8 cellular contexts compared by ENCODE assay signal in the genomic region with DNA sequence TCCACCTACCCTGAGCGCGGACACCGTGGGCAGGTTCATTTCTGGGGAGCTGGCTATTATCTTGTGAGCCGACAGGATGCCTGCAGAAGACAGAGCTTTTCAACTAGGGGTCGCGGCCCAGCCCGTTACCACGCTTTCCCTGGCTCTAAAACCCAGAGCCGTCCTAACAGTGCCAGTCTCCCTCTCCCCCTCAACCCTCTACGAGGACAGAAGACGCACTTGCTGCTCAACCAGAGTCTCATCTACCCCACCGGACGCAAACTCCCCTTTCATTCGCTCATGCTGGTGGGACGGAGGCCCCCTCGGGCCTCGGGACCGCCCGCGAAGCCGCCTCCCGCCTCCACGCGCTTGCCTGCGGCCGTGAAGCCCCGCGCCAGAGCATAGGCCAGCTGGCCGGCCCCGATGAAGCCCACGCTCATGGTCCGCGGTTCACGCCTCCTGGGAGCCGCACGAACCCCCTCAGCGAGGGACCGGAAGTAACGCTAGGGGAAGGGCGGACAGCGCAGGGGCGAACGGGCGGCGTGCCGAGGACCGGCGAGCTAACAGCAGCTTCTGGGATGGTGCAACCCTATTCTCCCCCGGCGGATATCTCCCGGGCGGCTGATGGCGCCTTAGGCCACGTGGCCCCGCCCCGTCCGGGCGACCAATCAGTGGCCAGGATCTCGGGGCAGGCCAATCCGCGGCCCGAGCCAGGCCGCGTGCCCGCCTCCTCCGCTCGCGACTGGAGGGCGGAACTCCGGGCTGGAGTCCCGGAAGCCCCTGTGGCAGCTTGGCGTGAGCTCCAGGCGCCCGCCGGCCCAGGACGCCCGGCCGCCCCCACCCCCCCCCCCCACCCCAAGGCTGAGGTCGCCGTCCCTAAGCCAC. TPM values are rescaled to one million over a fixed set of nuclear protein-coding genes. Genes with fewer than 3 reads are reported as not detected.
DNase-seq lines count a peak whose midpoint lies in the region; ATAC-seq, FAIRE-seq and TF ChIP-seq lines count a peak whose summit lies in the region.

A gene (minus strand): TSS at position 559 of the 864 bp plus-strand sequence. CDS start 140 bp downstream, at position 419.

- peaks cover 16% of the 10 kb centered on the region for H3K79me2 ChIP-seq in HepG2 (ENCODE audit: insufficient read depth, low read length)

- H3K9me3 Mint-ChIP-seq in activated CD4-positive, alpha-beta T cell treated with anti-CD3 and anti-CD28 coated beads, Interleukin-2, amount 10 ng/mL, durations not matched to agents 7 days and 5 days: no peaks in the 10 kb centered on the region

- no peak for TF ChIP-seq RAD21 in HepG2 (CRISPR knock-in tag; IDR thresholded peaks at IDR 0.05)

- peaks cover 34% of the 10 kb centered on the region for H3K36me3 Mint-ChIP-seq in activated CD4-positive, alpha-beta T cell treated with anti-CD3 and anti-CD28 coated beads, Interleukin-2, amount 10 ng/mL, durations not matched to agents 7 days and 5 days (ENCODE audit: low read depth)

- H3K4me1 ChIP-seq in BLaER1 (peaks cover 51% of the 10 kb centered on the region), HepG2 (ENCODE audit: insufficient read depth, low read length) (peaks cover 22% of the 10 kb centered on the region)

- TSS peak; percentile 82 for BruUV-seq in HepG2 (replicated peaks; lab: Mats Ljungman, UMichigan)

- H3K27me3 Mint-ChIP-seq in activated CD4-positive, alpha-beta T cell treated with anti-CD3 and anti-CD28 coated beads, Interleukin-2, amount 10 ng/mL, durations not matched to agents 7 days and 5 days: no peaks in the 10 kb centered on the region

- H3K36me3 ChIP-seq in BLaER1: peaks cover 36% of the 10 kb centered on the region
- peaks cover 7 to 33% of the 10 kb centered on the region in 2 experiments; a peak in 4 of 5 replicates for H3K36me3 ChIP-seq in HepG2 (replicated peaks in 1 of 2; ENCODE audit: control insufficient read depth in 1 of 2, insufficient read depth in 2 of 2, low read length in 2 of 2)

- TF ChIP-seq POLR2A in HepG2 (IDR thresholded peaks at IDR 0.05; ENCODE audit: insufficient read depth in 1 of 2, low read depth in 2 of 2, low read length in 2 of 2): peak; percentile 52 to 96

- TF ChIP-seq EP300 in HepG2 (IDR thresholded peaks at IDR 0.05; ENCODE audit: low read depth in 2 of 2, low read length in 2 of 2): no peak
- TF ChIP-seq EP300 in HepG2 (CRISPR knock-in tag; IDR thresholded peaks at IDR 0.05; ENCODE audit: borderline replicate concordance): no peak

- DNase-seq in NCI-H69 (lab: John Stamatoyannopoulos, UW) (peak; percentile 99), dedifferentiated amniotic fluid mesenchymal stem cell (ENCODE audit: extremely low spot score) (peak; percentile 91), HepG2 (ENCODE audit: low spot score) (peak; percentile 91)
- DNase-seq in activated CD4-positive, alpha-beta T cell treated with anti-CD3 and anti-CD28 coated beads, Interleukin-2, amount 10 ng/mL, durations not matched to agents 7 days and 5 days: peak; percentile 95
- peak; percentile 94 for DNase-seq in stimulated activated CD4-positive, alpha-beta T cell treated with anti-CD3 and anti-CD28 coated beads, Interleukin-4, amount 100 ng/mL, for 1 hour

- H3K27me3 ChIP-seq in BLaER1 (no peaks in the 10 kb centered on the region), HepG2 (ENCODE audit: control insufficient read depth in 1 of 2, insufficient read depth in 2 of 2, low read length in 2 of 2) (no peaks in the 10 kb centered on the region; a peak in 2 of 5 replicates)

- peaks cover 65% of the 10 kb centered on the region for H3K4me1 Mint-ChIP-seq in activated CD4-positive, alpha-beta T cell treated with anti-CD3 and anti-CD28 coated beads, Interleukin-2, amount 10 ng/mL, durations not matched to agents 7 days and 5 days

- POLR2A ChIA-PET in activated CD4-positive, alpha-beta T cell treated with anti-CD3 and anti-CD28 coated beads, Interleukin-2, amount 10 ng/mL, durations not matched to agents 7 days and 5 days (lab: Charles Lee): interaction anchor here (0.5 to 1.3 kb wide), 6 partner anchors 20 to 1498 kb away, joined by 3 to 7 read pairs (median 4); a partner anchor contains a TSS
- POLR2A ChIA-PET in HepG2 (lab: Yijun Ruan, JAX): interaction anchor here (0.6 to 2.1 kb wide), 27 partner anchors 9 to 1747 kb away, joined by 3 to 29 read pairs (median 6); a partner anchor contains a TSS

- H2AFZ ChIP-seq in HepG2 (ENCODE audit: low read length): no peak within 1 kb of the TSS

- peak within 1 kb of the TSS; percentile 98 for H3K27ac ChIP-seq in BLaER1
- H3K27ac ChIP-seq in HepG2 (ENCODE audit: extremely low read length, insufficient read depth, low read length): peak within 1 kb of the TSS; percentile 89

- CTCF ChIA-PET in activated CD4-positive, alpha-beta T cell treated with anti-CD3 and anti-CD28 coated beads, Interleukin-2, amount 10 ng/mL, durations not matched to agents 7 days and 5 days (lab: Charles Lee): interaction anchor here (0.6 to 2.4 kb wide), 12 partner anchors 12 to 505 kb away, joined by 3 to 10 read pairs (median 4); a partner anchor contains a TSS
- CTCF ChIA-PET in HepG2 (lab: Yijun Ruan, JAX; ENCODE audit: low intra/inter-chr PET ratio, low total read pairs): interaction anchor here (1.0 kb wide), 1 partner anchor 52 kb away, joined by 3 read pairs; no protein-coding TSS in a partner anchor

- in situ Hi-C loops in HepG2 (cut with HindIII; ENCODE audit: extremely low pct_ligation_motif_present, low pct_unique_long_range_greater_than_20kb): no loop called here

- 0% methylated on average over 11 of the region's 80 CpGs for WGBS in HepG2 (ENCODE audit: low lambda C conversion rate)

- TF ChIP-seq CTCF in HepG2 (CRISPR knock-in tag; IDR thresholded peaks at IDR 0.05): peak; percentile 33; the same call in 1 of the 2 replicates

- peak within 1 kb of the TSS; percentile 94 for H3K4me2 ChIP-seq in BLaER1
- H3K4me2 ChIP-seq in HepG2 (ENCODE audit: low read depth, low read length): peak within 1 kb of the TSS; percentile 88

- peak within 1 kb of the TSS; percentile 92 for H3K4me3 ChIP-seq in BLaER1
- peak within 1 kb of the TSS; percentile 81 to 94 (median 82) for H3K4me3 ChIP-seq in HepG2 (replicated peaks in 1 of 3; ENCODE audit: insufficient read depth in 1 of 3, low read depth in 2 of 3, low read length in 3 of 3)

- ATAC-seq in GM19328 (IDR thresholded peaks at IDR 0.05; ENCODE audit: unreplicated experiment) (peak; percentile 99), HG03520 (IDR thresholded peaks at IDR 0.05; ENCODE audit: unreplicated experiment) (peak; percentile 98), HepG2 (peak; percentile 97)

- H3K9ac ChIP-seq in BLaER1: peak within 1 kb of the TSS; percentile 97
- H3K9ac ChIP-seq in HepG2 (ENCODE audit: insufficient read depth, low read depth, low read length): peak within 1 kb of the TSS; percentile 89

- H4K20me1 ChIP-seq in BLaER1: peaks cover 32% of the 10 kb centered on the region; the same call in 1 of the 2 replicates
- H4K20me1 ChIP-seq in HepG2 (ENCODE audit: insufficient read depth, low read length): no peaks in the 10 kb centered on the region

- H3K4me3 Mint-ChIP-seq in activated CD4-positive, alpha-beta T cell treated with anti-CD3 and anti-CD28 coated beads, Interleukin-2, amount 10 ng/mL, durations not matched to agents 7 days and 5 days: peak within 1 kb of the TSS; percentile 98

- H3K27ac Mint-ChIP-seq in activated CD4-positive, alpha-beta T cell treated with anti-CD3 and anti-CD28 coated beads, Interleukin-2, amount 10 ng/mL, durations not matched to agents 7 days and 5 days: peak within 1 kb of the TSS; percentile 96

- intact Hi-C loops in HepG2 (cut with micrococcal nuclease; ENCODE audit: unreplicated experiment): loop anchor here (5.0 to 10.0 kb wide), 3 partner anchors 42 to 147 kb away; a partner anchor contains a TSS

- peak; percentile 73 for FAIRE-seq in HepG2 (lab: Jason Lieb, UNC)

- H3K9me3 ChIP-seq in BLaER1 (no peaks in the 10 kb centered on the region), HepG2 (ENCODE audit: low read length) (no peaks in the 10 kb centered on the region)

RNA-seq across cellular contexts. Expression of the gene that starts here (rescaled TPM):
- total RNA-seq in activated CD4-positive, alpha-beta T cell treated with anti-CD3 and anti-CD28 coated beads, Interleukin-2, amount 10 ng/mL, durations not matched to agents 7 days and 5 days: 100 to 1,000 TPM in 1 of 2 experiments, 10 to 100 TPM in 1; 98.1 to 120 TPM
- 47.8 and 49.5 TPM in 2 replicates for total RNA-seq in HepG2 (2016; rRNA removed; fragmentation: Illumina TruSeq; extraction: Trizol)
- 8.2 and 9.6 TPM in 2 replicates for total RNA-seq in HepG2 (2016; cell fraction: cytosol; rRNA removed; fragmentation: Illumina TruSeq; extraction: Trizol; ENCODE audit: low read depth)
- total RNA-seq in HepG2 (2016; cell fraction: insoluble cytoplasmic fraction; rRNA removed; fragmentation: Illumina TruSeq; extraction: Trizol): 45.9 and 51.2 TPM in 2 replicates
- 16.1 and 17.9 TPM in 2 replicates for total RNA-seq in HepG2 (2016; cell fraction: membrane; rRNA removed; fragmentation: Illumina TruSeq; extraction: Trizol)
- total RNA-seq in HepG2 (2016; cell fraction: nucleus; rRNA removed; fragmentation: Illumina TruSeq; extraction: Trizol): 31.1 and 42.8 TPM in 2 replicates
- 47.2 and 54.2 TPM in 2 replicates for polyA plus RNA-seq in HepG2 (2011; rRNA removed)
- polyA plus RNA-seq in HepG2 (2011; cell fraction: cytosol; rRNA removed): 25.8 and 40.7 TPM in 2 replicates
- 98.0 and 106 TPM in 2 replicates for polyA plus RNA-seq in HepG2 (2011; cell fraction: nucleus; rRNA removed)
- 29.7 and 35.8 TPM in 2 replicates for polyA plus RNA-seq in HepG2 (2012)
- 3.9 and 4.7 TPM in 2 replicates for polyA plus RNA-seq in HepG2 (2016; cell fraction: cytosol; fragmentation: Illumina TruSeq; extraction: Trizol; ENCODE audit: low read depth)
- 51.7 and 55.3 TPM in 2 replicates for polyA plus RNA-seq in HepG2 (2016; cell fraction: insoluble cytoplasmic fraction; fragmentation: Illumina TruSeq; extraction: Trizol; ENCODE audit: low read depth)
- polyA plus RNA-seq in HepG2 (2016; cell fraction: membrane; fragmentation: Illumina TruSeq; extraction: Trizol; ENCODE audit: low read depth): 8.9 and 9.2 TPM in 2 replicates
- polyA plus RNA-seq in HepG2 (2016; cell fraction: nucleus; fragmentation: Illumina TruSeq; extraction: Trizol; ENCODE audit: insufficient read depth, low read depth): 87.0 and 102 TPM in 2 replicates
- 56.1 and 62.6 TPM in 2 replicates for polyA minus RNA-seq in HepG2 (2011; rRNA and poly(A)+ RNA removed; ENCODE audit: low replicate concordance)
- 13.5 and 15.9 TPM in 2 replicates for polyA minus RNA-seq in HepG2 (2011; cell fraction: cytosol; rRNA and poly(A)+ RNA removed)
- polyA minus RNA-seq in HepG2 (2011; cell fraction: nucleus; rRNA and poly(A)+ RNA removed): 14.4 and 15.9 TPM in 2 replicates

Comparison
In these comparisons a context has a peak if more than half of its experiments do, and no peak if none do; other contexts are left out.
1. Peak in every context shown above with its lines: DNase-seq, ATAC-seq, H3K4me3 ChIP-seq and H3K27ac ChIP-seq.